ENCODE assay signal across 9 cellular contexts in the genomic region with DNA sequence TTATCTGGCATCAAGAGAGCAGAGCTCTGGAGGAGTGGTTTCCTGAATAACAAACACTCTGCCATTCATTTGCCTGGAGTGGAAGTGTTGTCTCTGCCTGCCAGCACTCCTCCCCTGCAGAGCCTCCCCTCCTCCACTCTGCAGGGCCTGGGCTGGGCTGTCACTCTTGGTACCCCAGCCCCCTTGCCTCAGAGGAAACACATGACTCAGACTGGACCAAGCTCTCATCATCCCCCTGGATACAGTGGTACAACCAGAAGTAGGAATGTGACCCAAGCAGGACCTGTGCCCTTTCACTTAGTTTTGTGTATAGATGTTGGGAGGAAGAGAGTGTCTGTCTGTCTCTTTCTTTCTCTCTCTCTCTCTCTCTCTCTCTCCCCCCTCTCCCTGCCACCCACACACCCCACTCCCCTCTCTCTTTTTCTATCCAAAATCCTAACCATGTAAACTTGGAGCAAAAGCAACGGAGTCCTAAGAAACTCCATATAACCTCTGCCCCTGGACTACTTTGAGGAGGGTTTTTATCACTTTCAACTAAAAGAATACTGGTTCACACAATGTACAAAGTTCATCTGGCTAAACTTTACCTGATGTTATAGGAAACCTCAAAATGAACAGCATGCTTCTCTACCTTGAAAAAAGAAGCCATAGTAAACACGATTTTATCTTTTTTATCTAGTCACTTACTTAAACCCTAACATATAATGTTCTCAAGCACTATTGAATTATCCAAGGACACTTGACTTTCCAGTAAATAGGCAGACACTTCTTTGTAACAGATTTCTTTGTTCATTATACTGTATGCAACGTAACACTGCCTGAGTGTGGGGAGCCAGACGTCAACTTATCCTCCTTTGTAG. TPM values are rescaled to one million over a fixed set of nuclear protein-coding genes. Genes with fewer than 3 reads are reported as not detected.
DNase-seq lines count a peak whose midpoint lies in the region; ATAC-seq and TF ChIP-seq lines count a peak whose summit lies in the region.
"Had no signal": no experiment of that assay in that cellular context is flagged by ENCODE, and none has a peak within 500 bp of the region (broad histone marks: within the 10 kb centered on the region; RNA-seq: fewer than 3 reads in every experiment).

No MANE protein-coding gene starts in this region.

- DNase-seq in NCI-H1417 (lab: John Stamatoyannopoulos, UW) (peak; percentile 59 to 92 (median 80)), body of pancreas (peak in 3 of 4 donors; percentile 18 to 22 (median 18)), inferior parietal cortex (ENCODE audit: extremely low spot score) (peak; percentile 72), testis (peak; percentile 22), AML-193 (lab: John Stamatoyannopoulos, UW) (no peak), middle frontal gyrus (ENCODE audit: extremely low spot score, low spot score) (no peak)
- DNase-seq: CD4-positive, CD25-positive, alpha-beta regulatory T cell had no signal

- H3K4me3 ChIP-seq in ACC112 (ENCODE audit: low read depth, low read length) (no peak overlapping the region), body of pancreas (no peak overlapping the region), testis (no peak overlapping the region)

- no peaks in the 10 kb centered on the region for H3K79me2 ChIP-seq in ACC112 (ENCODE audit: control insufficient read depth, insufficient read depth, low read length, unreplicated experiment)

- no peak for TF ChIP-seq POLR2A in body of pancreas (IDR thresholded peaks at IDR 0.05)
- no peak for TF ChIP-seq POLR2A in testis (IDR thresholded peaks at IDR 0.05)

- H3K36me3 ChIP-seq in ACC112 (ENCODE audit: insufficient read depth, low read length) (no peaks in the 10 kb centered on the region), body of pancreas (replicated peaks in 1 of 2; ENCODE audit: insufficient read depth in 1 of 2, low read depth in 2 of 2) (no peaks in the 10 kb centered on the region), testis (ENCODE audit: low read depth, missing control alignments) (no peaks in the 10 kb centered on the region)

- no peak overlapping the region for H2AFZ ChIP-seq in ACC112 (ENCODE audit: low read length, unreplicated experiment)

- TF ChIP-seq CTCF in body of pancreas (IDR thresholded peaks at IDR 0.05): no peak
- no peak for TF ChIP-seq CTCF in testis (IDR thresholded peaks at IDR 0.05)

- H3K27ac ChIP-seq in ACC112 (ENCODE audit: low read depth, low read length) (peak overlapping the region; percentile 23), body of pancreas (peak overlapping the region in 1 of 4 donors; percentile 0), testis (peak overlapping the region in 1 of 2 donors; percentile 15)

- ATAC-seq in body of pancreas: peak; percentile 69
- no peak for ATAC-seq in HG03442 (IDR thresholded peaks at IDR 0.05; ENCODE audit: unreplicated experiment)

- WGBS in body of pancreas, 2 donors: 64 to 73% methylated on average over 4 of the region's 4 CpGs
- 65 to 73% methylated on average over 4 of the region's 4 CpGs for WGBS in testis, 2 donors

- H3K4me1 ChIP-seq in ACC112 (ENCODE audit: control insufficient read depth, insufficient read depth, low read length, unreplicated experiment) (peaks cover 33% of the 10 kb centered on the region), body of pancreas (peaks cover 34% of the 10 kb centered on the region), testis (peaks cover 12% of the 10 kb centered on the region)

- intact Hi-C loops in body of pancreas (cut with DNase I): no loop called here
- intact Hi-C loops in testis (cut with DNase I; ENCODE audit: low total_unique reads): no loop called here

- H3K9me3 ChIP-seq in body of pancreas (no peaks in the 10 kb centered on the region), testis (no peaks in the 10 kb centered on the region)

- H3K27me3 ChIP-seq in ACC112 (ENCODE audit: insufficient read depth, low read length) (no peaks in the 10 kb centered on the region), body of pancreas (no peaks in the 10 kb centered on the region), testis (no peaks in the 10 kb centered on the region)

RNA-seq across cellular contexts. Expression of a gene that starts 43.8 kb away (rescaled TPM):
- total RNA-seq in body of pancreas (10 to 100 TPM; 24.9 to 34.6 TPM), testis (10 to 100 TPM; 12.4 to 17.1 TPM)
- 5.4 TPM for polyA plus RNA-seq in testis (ENCODE audit: insufficient read depth, low read depth, low replicate concordance)
- polyA plus RNA-seq: CD4-positive, CD25-positive, alpha-beta regulatory T cell had no signal

RNA-seq across cellular contexts. Expression of a gene that starts 44.1 kb away (rescaled TPM):
- total RNA-seq in body of pancreas (10 to 100 TPM; 12.9 to 34.0 TPM), testis (10 to 100 TPM; 13.9 to 15.4 TPM)
- polyA plus RNA-seq in testis (ENCODE audit: insufficient read depth, low read depth, low replicate concordance): 14.6 TPM

Comparison
In these comparisons a context has a peak if more than half of its experiments do, and no peak if none do; other contexts are left out.
1. DNase-seq: peak in NCI-H1417 (3 of 3), body of pancreas (3 of 4), inferior parietal cortex (single experiment) and testis (single experiment); none in AML-193 (0 of 2) and middle frontal gyrus (single experiment).